ENCODE assay signal across 9 cellular contexts in genomic region chr18:10131783-10132381, GRCh38.
DNase-seq lines count a peak whose midpoint lies in the region; ATAC-seq, FAIRE-seq and TF ChIP-seq lines count a peak whose summit lies in the region.
"Had no signal": no experiment of that assay in that cellular context is flagged by ENCODE, and none has a peak within 500 bp of the region (broad histone marks: within the 10 kb centered on the region; RNA-seq: fewer than 3 reads in every experiment).

No MANE protein-coding gene starts in this region.

- TF ChIP-seq POLR2A in H1 (IDR thresholded peaks at IDR 0.05; ENCODE audit: control extremely low read depth in 1 of 2, low read depth in 2 of 2, low read length in 2 of 2): no peak

- H3K18ac ChIP-seq in H1 (ENCODE audit: extremely low read depth, low read length): no peak overlapping the region

- H3K4ac ChIP-seq in H1 (replicated peaks; ENCODE audit: insufficient read length, low read depth, low read length): no peak overlapping the region

- 1% methylated on average over 40 of the region's 41 CpGs; no CpG with 5 or more reads in 1 of the 2 experiments for WGBS in H1 (ENCODE audit: extremely low coverage in 1 of 2, insufficient coverage in 1 of 2, insufficient read length in 1 of 2, insufficient replicate concordance in 2 of 2, low coverage in 1 of 2, low lambda C conversion rate in 2 of 2, missing lambda C conversion rate in 1 of 2), 2 experiments

- no peak overlapping the region for H3K56ac ChIP-seq in H1 (replicated peaks; ENCODE audit: insufficient read length, low read depth, low read length)

- H4K5ac ChIP-seq in H1 (ENCODE audit: insufficient read length, low read depth, low read length): no peak overlapping the region

- H3K36me3 ChIP-seq in H1 (ENCODE audit: control insufficient read depth in 2 of 4, insufficient read depth in 4 of 4, low read length in 3 of 4): no peaks in the 10 kb centered on the region
- H3K36me3 ChIP-seq in tibial artery: no peaks in the 10 kb centered on the region

- H3K27me3 Mint-ChIP-seq in mesothelial cell of epicardium (ENCODE audit: low read depth): no peaks in the 10 kb centered on the region

- CTCF ChIA-PET in H1 (lab: Charles Lee; ENCODE audit: partially characterized antibody): interaction anchor here (0.9 to 1.7 kb wide), 4 partner anchors 30 to 278 kb away, joined by 3 to 4 read pairs (median 4); no protein-coding TSS in a partner anchor

- peaks cover 7% of the 10 kb centered on the region for H3K23me2 ChIP-seq in H1 (ENCODE audit: low read depth, low read length)

- H2BK12ac ChIP-seq in H1 (ENCODE audit: low read depth, low read length): 0 out of 2 replicates have a peak overlapping the region, but pooled peaks have one; percentile 32

- H3K4me3 ChIP-seq in H1 (ENCODE audit: extremely low read depth in 1 of 4, insufficient read depth in 2 of 4, low read depth in 3 of 4, low read length in 4 of 4) (peak overlapping the region; percentile 33 to 65 (median 52)), tibial artery (peak overlapping the region; percentile 29 to 35)

- H3K4me2 ChIP-seq in H1 (ENCODE audit: insufficient read depth in 1 of 2, low read depth in 2 of 2, low read length in 2 of 2): peak overlapping the region; percentile 64 to 76

- H2AK5ac ChIP-seq in H1 (ENCODE audit: low read depth, low read length): no peak overlapping the region

- H2BK120ac ChIP-seq in H1 (replicated peaks; ENCODE audit: low read depth, low read length): no peak overlapping the region

- H3K79me1 ChIP-seq in H1 (ENCODE audit: low read depth, low read length): no peaks in the 10 kb centered on the region

- peak overlapping the region; percentile 87 for H2AFZ ChIP-seq in H1 (ENCODE audit: low read length)

- no peaks in the 10 kb centered on the region for H3K36me3 Mint-ChIP-seq in mesothelial cell of epicardium
- H3K36me3 Mint-ChIP-seq: IgD-negative memory B cell had no signal

- no peaks in the 10 kb centered on the region for H3K9me3 ChIP-seq in H1 (ENCODE audit: insufficient read depth in 2 of 2, low read depth in 1 of 2, low read length in 1 of 2)
- no peaks in the 10 kb centered on the region for H3K9me3 ChIP-seq in tibial artery

- no peak overlapping the region for H3K14ac ChIP-seq in H1 (ENCODE audit: insufficient read length)

- no peak for TF ChIP-seq RAD21 in H1 (IDR thresholded peaks at IDR 0.05 in 1 of 2, conservative IDR thresholded peaks at IDR 0.05 in 1 of 2; ENCODE audit: low read depth in 2 of 2, low read length in 2 of 2)

- no peak overlapping the region for H3K9ac ChIP-seq in H1 (replicated peaks in 1 of 4; ENCODE audit: extremely low read depth in 1 of 4, low read depth in 3 of 4, low read length in 3 of 4)

- H2BK15ac ChIP-seq in H1 (ENCODE audit: low read length): no peak overlapping the region

- peaks cover 61% of the 10 kb centered on the region for H3K4me1 Mint-ChIP-seq in mesothelial cell of epicardium
- H3K4me1 Mint-ChIP-seq: IgD-negative memory B cell had no signal

- no peaks in the 10 kb centered on the region for H3K9me3 Mint-ChIP-seq in mesothelial cell of epicardium

- no peak for FAIRE-seq in H1 (lab: Jason Lieb, UNC)

- H2BK5ac ChIP-seq in H1 (ENCODE audit: low read depth, low read length): no peak overlapping the region

- intact Hi-C loops in tibial artery (cut with DNase I; ENCODE audit: low total_unique reads): no loop called here

- H2BK20ac ChIP-seq in H1 (ENCODE audit: low read length): no peak overlapping the region

- H3K23ac ChIP-seq in H1 (ENCODE audit: insufficient read length): no peak overlapping the region

- peak overlapping the region; percentile 80 for H3K27ac Mint-ChIP-seq in mesothelial cell of epicardium
- H3K27ac Mint-ChIP-seq: IgD-negative memory B cell had no signal

- ATAC-seq in HG02973 (IDR thresholded peaks at IDR 0.05; ENCODE audit: unreplicated experiment) (no peak), GM21786 (IDR thresholded peaks at IDR 0.05; ENCODE audit: unreplicated experiment) (no peak)

- no peaks in the 10 kb centered on the region for H4K20me1 ChIP-seq in H1 (replicated peaks in 1 of 2; ENCODE audit: control insufficient read depth in 1 of 2, insufficient read depth in 2 of 2, low read length in 2 of 2)

- H3K27me3 ChIP-seq in H1 (replicated peaks in 1 of 4; ENCODE audit: control insufficient read depth in 3 of 4, extremely low read depth in 1 of 4, insufficient read depth in 3 of 4, low read length in 3 of 4): peaks cover 0 to 10% (median 0%) of the 10 kb centered on the region in 4 experiments; a peak in 4 of 7 replicates
- H3K27me3 ChIP-seq in tibial artery: peaks cover 0 to 9% of the 10 kb centered on the region in 2 donors

- POLR2A ChIA-PET in H1 (lab: Charles Lee; ENCODE audit: partially characterized antibody): no interaction called here

- H3K4me1 ChIP-seq in H1 (replicated peaks in 1 of 4; ENCODE audit: control insufficient read depth in 3 of 4, insufficient read depth in 4 of 4, low read length in 3 of 4) (peaks cover 0 to 6% (median 1%) of the 10 kb centered on the region in 4 experiments; a peak in 3 of 7 replicates), tibial artery (peaks cover 0 to 13% (median 9%) of the 10 kb centered on the region in 4 donors)

- H3K4me3 Mint-ChIP-seq in mesothelial cell of epicardium: peak overlapping the region; percentile 58

- H3K79me2 ChIP-seq in H1 (ENCODE audit: control insufficient read depth in 1 of 2, insufficient read depth in 2 of 2, low read length in 2 of 2): no peaks in the 10 kb centered on the region

- DNase-seq in NCI-H2227 treated with DMSO at 0.1 percent for 48 hours (lab: John Stamatoyannopoulos, UW): peak; percentile 44
- DNase-seq in H1 (ENCODE audit: low read depth in 1 of 2, low spot score in 2 of 2): peak in 1 of 2 experiments; percentile 60
- DNase-seq in mesothelial cell of epicardium (ENCODE audit: low spot score in 2 of 2, unreplicated experiment in 2 of 2): peak; percentile 37 to 60
- no peak for DNase-seq in tibial artery
- DNase-seq in NOMO-1 (lab: John Stamatoyannopoulos, UW; ENCODE audit: unreplicated experiment in 2 of 2): no peak
- no peak for DNase-seq in activated naive CD4-positive, alpha-beta T cell treated with Interleukin-2 at 50 U/mL for 16 hours

- no peak overlapping the region for H4K91ac ChIP-seq in H1 (replicated peaks; ENCODE audit: insufficient read length, low read length)

- TF ChIP-seq CTCF in H1 (IDR thresholded peaks at IDR 0.05; ENCODE audit: control extremely low read depth in 1 of 3, insufficient read depth in 1 of 3, low read depth in 1 of 3, low read length in 3 of 3): no peak
- TF ChIP-seq CTCF in mesothelial cell of epicardium (IDR thresholded peaks at IDR 0.05; ENCODE audit: unreplicated experiment): no peak
- TF ChIP-seq CTCF in tibial artery (IDR thresholded peaks at IDR 0.05): no peak

- no peak overlapping the region for H3K27ac ChIP-seq in H1 (ENCODE audit: low read depth, low read length)
- no peak overlapping the region for H3K27ac ChIP-seq in tibial artery

- TF ChIP-seq EP300 in H1 (IDR thresholded peaks at IDR 0.05; ENCODE audit: borderline replicate concordance in 1 of 2, low read depth in 2 of 2, low read length in 2 of 2): no peak

- H4K8ac ChIP-seq in H1 (ENCODE audit: extremely low read depth, insufficient read depth, low read length): peak overlapping the region; percentile 45; the same call in 1 of the 2 replicates

TF ChIP-seq in H1, 55 proteins besides CTCF, POLR2A, EP300 and RAD21:
- TF ChIP-seq TEAD4 (IDR thresholded peaks at IDR 0.05; ENCODE audit: low read depth, low read length) (no peak), KDM4A (IDR thresholded peaks at IDR 0.05; ENCODE audit: low read depth, low read length, severe bottlenecking) (peak; percentile 64), SIRT6 (IDR thresholded peaks at IDR 0.05; ENCODE audit: low read length) (no peak), EGR1 (IDR thresholded peaks at IDR 0.05; ENCODE audit: borderline replicate concordance, low read depth, low read length) (no peak), ASH2L (IDR thresholded peaks at IDR 0.05; ENCODE audit: low read length) (peak; percentile 59)

Comparison
In these comparisons a context has a peak if more than half of its experiments do, and no peak if none do; other contexts are left out.
1. DNase-seq: peak in NCI-H2227 treated with DMSO at 0.1 percent for 48 hours (single experiment) and mesothelial cell of epicardium (2 of 2); none in tibial artery (0 of 2), NOMO-1 (0 of 2) and activated naive CD4-positive, alpha-beta T cell treated with Interleukin-2 at 50 U/mL for 16 hours (single experiment).